ENCODE assay signal across 2 cellular contexts in the genomic region with DNA sequence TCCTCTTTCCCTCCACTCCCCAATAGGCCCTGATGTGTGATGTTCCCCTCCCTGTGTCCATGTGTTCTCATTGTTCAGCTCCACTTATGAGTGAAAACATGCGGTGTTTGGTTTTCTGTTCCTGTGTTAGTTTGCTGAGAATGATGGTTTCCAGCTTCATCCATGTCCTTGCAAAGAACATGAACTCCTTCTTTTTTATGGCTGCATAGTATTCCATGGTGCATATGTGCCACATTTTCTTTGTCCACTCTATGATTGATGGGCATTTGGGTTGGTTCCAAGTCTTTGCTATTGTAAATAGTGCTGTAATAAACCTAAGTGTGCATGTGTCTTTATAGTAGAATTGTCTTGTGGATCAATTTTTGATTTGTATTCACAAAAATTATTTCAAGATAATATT.
DNase-seq lines count a peak whose midpoint lies in the region; ATAC-seq, FAIRE-seq and TF ChIP-seq lines count a peak whose summit lies in the region.
"Not testable (repeated sequence)": the region's sequence is repeated elsewhere in the genome, so short reads cannot be mapped to it uniquely, and the experiment has no call there.

No MANE protein-coding gene starts in this region.

- not testable (repeated sequence) for H3K4me3 ChIP-seq in HEK293 (ENCODE audit: low read depth, low read length); K562

- TF ChIP-seq EP300 in K562 (IDR thresholded peaks at IDR 0.05; ENCODE audit: low read length) = not testable (repeated sequence)

- not testable (repeated sequence) for H2AFZ ChIP-seq in K562 (ENCODE audit: low read depth, low read length)

- not testable (repeated sequence) for TF ChIP-seq RAD21 in K562 (CRISPR knock-in tag; conservative IDR thresholded peaks at IDR 0.05 in 1 of 2, IDR thresholded peaks at IDR 0.05 in 1 of 2)

- not testable (repeated sequence) for TF ChIP-seq CTCF in HEK293 (tag by site-specific recombination; IDR thresholded peaks at IDR 0.05); K562 (IDR thresholded peaks at IDR 0.05 in 2 of 3, conservative IDR thresholded peaks at IDR 0.05 in 1 of 3; ENCODE audit: insufficient read depth in 2 of 3, low read depth in 1 of 3, low read length in 3 of 3)

- WGBS in K562 (ENCODE audit: insufficient coverage, low coverage, missing lambda C conversion rate) = 0% methylated on average over 1 of the region's 1 CpG

- FAIRE-seq in K562 (lab: Jason Lieb, UNC) = not testable (repeated sequence)

- H3K79me2 ChIP-seq in K562 (ENCODE audit: control insufficient read depth, insufficient read depth, low read length) = not testable (repeated sequence)

- H3K27ac ChIP-seq in HEK293 (ENCODE audit: extremely low read depth, low read depth, low read length); K562 (ENCODE audit: extremely low read depth, low read depth, low read length): not testable (repeated sequence)

- H3K36me3 ChIP-seq in HEK293 (ENCODE audit: control insufficient read depth in 2 of 2, insufficient read depth in 1 of 2, low read length in 2 of 2); K562 (ENCODE audit: control insufficient read depth, insufficient read depth, low read length): not testable (repeated sequence)

- not testable (repeated sequence) for H3K9ac ChIP-seq in K562 (ENCODE audit: insufficient read depth in 1 of 2, low read depth in 2 of 2, low read length in 2 of 2)

- CTCF ChIA-PET in HEK293 (lab: Yijun Ruan, JAX); K562 (lab: Yijun Ruan, JAX; ENCODE audit: low intra/inter-chr PET ratio): not testable (repeated sequence)

- not testable (repeated sequence) for H3K9me3 ChIP-seq in HEK293 (ENCODE audit: control insufficient read depth, insufficient read depth, low read depth, low read length); K562 (replicated peaks; ENCODE audit: control insufficient read depth, insufficient read depth, low read depth, low read length)

- H3K4me2 ChIP-seq in K562 (ENCODE audit: insufficient read depth, low read length) = not testable (repeated sequence)

- H3K9me1 ChIP-seq in K562 (ENCODE audit: control insufficient read depth, insufficient read depth, low read length) = not testable (repeated sequence)

- ATAC-seq in K562 = not testable (repeated sequence)

- H3K27me3 ChIP-seq in K562 (ENCODE audit: control insufficient read depth in 2 of 2, insufficient read depth in 2 of 2, low read length in 2 of 2) = not testable (repeated sequence)

- not testable (repeated sequence) for DNase-seq in K562 (ENCODE audit: extremely low read depth in 1 of 4, low spot score in 3 of 4)

- not testable (repeated sequence) for TF ChIP-seq POLR2A in K562 (conservative IDR thresholded peaks at IDR 0.05)

- H4K20me1 ChIP-seq in K562 (replicated peaks; ENCODE audit: control insufficient read depth, insufficient read depth, low read length) = not testable (repeated sequence)

- BruUV-seq in K562 (replicated peaks; lab: Mats Ljungman, UMichigan) = not testable (repeated sequence)

- in situ Hi-C loops in K562 (cut with MboI) = not testable (repeated sequence)

- not testable (repeated sequence) for H3K4me1 ChIP-seq in HEK293 (ENCODE audit: control insufficient read depth, insufficient read depth, low read length); K562 (replicated peaks in 1 of 2; ENCODE audit: control insufficient read depth in 2 of 2, insufficient read depth in 2 of 2, low read length in 2 of 2)

- intact Hi-C loops in K562 (cut with micrococcal nuclease) = not testable (repeated sequence)

- POLR2A ChIA-PET in HEK293 (lab: Yijun Ruan, JAX); K562 (lab: Yijun Ruan, JAX): not testable (repeated sequence)

TF ChIP-seq in HEK293, 187 proteins besides CTCF, POLR2A, EP300 and RAD21:
- peak; percentile 76 for TF ChIP-seq ZNF146 (tag by site-specific recombination; IDR thresholded peaks at IDR 0.05)

TF ChIP-seq in K562, 482 proteins besides CTCF, POLR2A, EP300 and RAD21:
- peak; percentile 65 for TF ChIP-seq ZNF146 (CRISPR knock-in tag; IDR thresholded peaks at IDR 0.05; ENCODE audit: unreplicated experiment)
